In genomic region chr7:87151002-87151505, GRCh38 we compare ENCODE assay signal across 9 cellular contexts. TPM values are rescaled to one million over a fixed set of nuclear protein-coding genes. Genes with fewer than 3 reads are reported as not detected.
DNase-seq lines count a peak whose midpoint lies in the region; ATAC-seq and TF ChIP-seq lines count a peak whose summit lies in the region.
"Had no signal": no experiment of that assay in that cellular context is flagged by ENCODE, and none has a peak within 500 bp of the region (broad histone marks: within the 10 kb centered on the region; RNA-seq: fewer than 3 reads in every experiment).

No MANE protein-coding gene starts in this region.

- in situ Hi-C loops in Panc1 (cut with HindIII; ENCODE audit: low pct_unique_long_range_greater_than_20kb, low sequenced_read_pairs), result no loop called here
- in situ Hi-C loops in gastrocnemius medialis (cut with MboI; ENCODE audit: low sequenced_read_pairs in 4 of 4), result no loop called here

- H3K27me3 Mint-ChIP-seq in H9 (ENCODE audit: low read depth), result no peaks in the 10 kb centered on the region

- H2AFZ ChIP-seq in H9 (ENCODE audit: low read length), result no peak overlapping the region

- no peak overlapping the region for H2BK12ac ChIP-seq in H9 (ENCODE audit: insufficient read length, low read depth, low read length)

- DNase-seq in H9 (no peak), Panc1 (ENCODE audit: low read depth, low spot score) (no peak), fibroblast of mammary gland (ENCODE audit: low read depth) (no peak), gastrocnemius medialis (no peak), NCI-H2029 treated with DMSO at 0.1 percent for 48 hours (lab: John Stamatoyannopoulos, UW) (no peak), mucosa of gallbladder (ENCODE audit: low spot score) (no peak), anterior cingulate cortex (lab: John Stamatoyannopoulos, UW) (no peak)
- DNase-seq: activated CD4-positive, alpha-beta T cell treated with anti-CD3 and anti-CD28 coated beads, Interleukin-2, amount 50 U/mL, for 4 hours had no signal

- no peak overlapping the region for H2AK5ac ChIP-seq in H9 (ENCODE audit: insufficient read length, low read length)

- no peak overlapping the region for H3K14ac ChIP-seq in H9 (ENCODE audit: insufficient read depth, low read length)

- POLR2A ChIA-PET in Panc1 (lab: Charles Lee), result no interaction called here

- H4K8ac ChIP-seq in H9 (replicated peaks; ENCODE audit: insufficient read length, low read depth, low read length), result no peak overlapping the region

- H3K4me3 Mint-ChIP-seq in H9, result peak overlapping the region; percentile 97 to 98

- H3K18ac ChIP-seq in H9 (ENCODE audit: insufficient read length, low read depth, low read length), result no peak overlapping the region

- peak overlapping the region; percentile 98 to 100 (median 100); a peak in 4 of 7 replicates for H3K27ac Mint-ChIP-seq in H9

- H3K4me3 ChIP-seq in Panc1 (ENCODE audit: low read depth in 2 of 2, low read length in 2 of 2), result peak overlapping the region; percentile 92 to 99
- H3K4me3 ChIP-seq in fibroblast of mammary gland (ENCODE audit: control insufficient read depth, low read depth, low read length), result peak overlapping the region; percentile 80
- peak overlapping the region in 3 of 4 donors; percentile 75 to 98 (median 89) for H3K4me3 ChIP-seq in gastrocnemius medialis

- no peaks in the 10 kb centered on the region for H4K20me1 ChIP-seq in H9 (ENCODE audit: control insufficient read depth, insufficient read depth, insufficient read length)

- H3K36me3 ChIP-seq in Panc1 (ENCODE audit: control insufficient read depth, insufficient read depth, low read length), result peaks cover 17% of the 10 kb centered on the region
- H3K36me3 ChIP-seq in gastrocnemius medialis, result no peaks in the 10 kb centered on the region

- H3K9me3 ChIP-seq in H9 (ENCODE audit: control insufficient read depth, low read depth, low read length) (no peaks in the 10 kb centered on the region), Panc1 (ENCODE audit: control insufficient read depth, insufficient read depth, low read depth, low read length) (no peaks in the 10 kb centered on the region), gastrocnemius medialis (no peaks in the 10 kb centered on the region)

- no peak overlapping the region for H2BK20ac ChIP-seq in H9 (ENCODE audit: low read depth, low read length, poor library complexity, severe bottlenecking)

- no peak overlapping the region for H4K5ac ChIP-seq in H9 (ENCODE audit: insufficient read length, low read depth, low read length)

- H2BK5ac ChIP-seq in H9 (ENCODE audit: insufficient read length, low read length), result no peak overlapping the region

- H3K9me3 Mint-ChIP-seq in H9, result peaks cover 0 to 4% of the 10 kb centered on the region in 2 experiments; a peak in 1 of 5 replicates

- H4K91ac ChIP-seq in H9 (ENCODE audit: insufficient read length, low read depth, low read length), result no peak overlapping the region

- H3K27me3 ChIP-seq in H9 (ENCODE audit: insufficient read depth, low read length), result no peaks in the 10 kb centered on the region
- no peaks in the 10 kb centered on the region; the same call in 1 of the 2 replicates for H3K27me3 ChIP-seq in Panc1 (ENCODE audit: control insufficient read depth, insufficient read depth, low read length)
- no peaks in the 10 kb centered on the region for H3K27me3 ChIP-seq in gastrocnemius medialis

- no peaks in the 10 kb centered on the region for H3K79me1 ChIP-seq in H9 (ENCODE audit: insufficient read depth, low read depth, low read length, poor library complexity, severe bottlenecking)

- peaks cover 3 to 20% (median 19%) of the 10 kb centered on the region in 3 experiments; a peak in 6 of 7 replicates for H3K36me3 Mint-ChIP-seq in H9 (ENCODE audit: insufficient read depth in 1 of 3, low read depth in 3 of 3)

- H3K79me2 ChIP-seq in H9 (ENCODE audit: insufficient read depth, low read length), result peaks cover 22% of the 10 kb centered on the region; the same call in 1 of the 2 replicates

- no peak overlapping the region for H3K23ac ChIP-seq in H9 (ENCODE audit: insufficient read length, low read depth, low read length)

- peaks cover 21 to 25% of the 10 kb centered on the region in 2 experiments for H3K4me1 Mint-ChIP-seq in H9

- H3K4ac ChIP-seq in H9 (ENCODE audit: low read depth, low read length), result no peak overlapping the region

- H3T11ph ChIP-seq in H9 (ENCODE audit: low read length), result no peak overlapping the region

- H3K9ac ChIP-seq in H9 (ENCODE audit: extremely low read depth, insufficient read length, low read length), result peak overlapping the region; percentile 100

- peak overlapping the region; percentile 90 for H3K4me2 ChIP-seq in H9 (ENCODE audit: insufficient read depth, insufficient read length, low read length)

- ATAC-seq in Panc1 (no peak), gastrocnemius medialis (no peak), HG02840 (IDR thresholded peaks at IDR 0.05; ENCODE audit: low FRiP score, unreplicated experiment) (no peak)

- intact Hi-C loops in Panc1 (cut with micrococcal nuclease; ENCODE audit: unreplicated experiment), result no loop called here
- intact Hi-C loops in gastrocnemius medialis (cut with DNase I; ENCODE audit: low total_unique reads), result loop anchor here (5.0 to 10.0 kb wide), 5 partner anchors 36 to 726 kb away; partner anchors contain the start of genes CROT, DBF4, SLC25A40 and TMEM243

- BruUV-seq in Panc1 (replicated peaks; lab: Mats Ljungman, UMichigan), result no TSS peak

- no CpG with 5 or more reads among the region's 5 CpGs for WGBS in H9 (ENCODE audit: extremely low coverage, insufficient read length, low lambda C conversion rate)

- TF ChIP-seq CTCF in H9 (conservative IDR thresholded peaks at IDR 0.05) (no peak), Panc1 (IDR thresholded peaks at IDR 0.05) (no peak), fibroblast of mammary gland (conservative IDR thresholded peaks at IDR 0.05; ENCODE audit: control insufficient read depth, insufficient read depth, low read depth, low read length) (no peak), gastrocnemius medialis (IDR thresholded peaks at IDR 0.05 in 4 of 5, conservative IDR thresholded peaks at IDR 0.05 in 1 of 5) (no peak)

- no peaks in the 10 kb centered on the region for H3K4me1 ChIP-seq in H9 (ENCODE audit: insufficient read depth, low read length)
- H3K4me1 ChIP-seq in Panc1 (ENCODE audit: control insufficient read depth, insufficient read depth, low read length), result peaks cover 25% of the 10 kb centered on the region
- peaks cover 38 to 42% of the 10 kb centered on the region in 2 donors for H3K4me1 ChIP-seq in gastrocnemius medialis

- no peak overlapping the region for H3K56ac ChIP-seq in H9 (ENCODE audit: insufficient read length, low read depth, low read length)

- no peak overlapping the region for H2BK120ac ChIP-seq in H9 (ENCODE audit: low read depth, low read length, poor library complexity, severe bottlenecking)

- no peak overlapping the region for H2BK15ac ChIP-seq in H9 (ENCODE audit: low read depth, low read length)

- CTCF ChIA-PET in Panc1 (lab: Charles Lee), result no interaction called here

- no peak for TF ChIP-seq POLR2A in gastrocnemius medialis (IDR thresholded peaks at IDR 0.05)

- H3K27ac ChIP-seq in H9 (ENCODE audit: insufficient read length, low read depth, low read length), result no peak overlapping the region
- H3K27ac ChIP-seq in Panc1 (ENCODE audit: low read length), result peak overlapping the region; percentile 99
- H3K27ac ChIP-seq in gastrocnemius medialis, result peak overlapping the region; percentile 92 to 98 (median 98)

- H3K23me2 ChIP-seq in H9 (ENCODE audit: insufficient read length, low read depth, low read length, poor library complexity, severe bottlenecking), result peaks cover 3% of the 10 kb centered on the region

RNA-seq across cellular contexts. Expression of gene DMTF1, which starts 1.2 kb away (rescaled TPM):
- total RNA-seq in H9 (2021), result 102 and 111 TPM in 2 replicates
- 54.0 TPM for total RNA-seq in Panc1 (2021; ENCODE audit: unreplicated experiment)
- 33.6 TPM for polyA plus RNA-seq in Panc1 (2012; ENCODE audit: insufficient read length)
- 10 to 100 TPM; 10.6 to 31.9 (median 13.1) TPM for total RNA-seq in gastrocnemius medialis
- 65.6 TPM for total RNA-seq in mucosa of gallbladder
